ENCODE assay signal across 28 cellular contexts in the genomic region with DNA sequence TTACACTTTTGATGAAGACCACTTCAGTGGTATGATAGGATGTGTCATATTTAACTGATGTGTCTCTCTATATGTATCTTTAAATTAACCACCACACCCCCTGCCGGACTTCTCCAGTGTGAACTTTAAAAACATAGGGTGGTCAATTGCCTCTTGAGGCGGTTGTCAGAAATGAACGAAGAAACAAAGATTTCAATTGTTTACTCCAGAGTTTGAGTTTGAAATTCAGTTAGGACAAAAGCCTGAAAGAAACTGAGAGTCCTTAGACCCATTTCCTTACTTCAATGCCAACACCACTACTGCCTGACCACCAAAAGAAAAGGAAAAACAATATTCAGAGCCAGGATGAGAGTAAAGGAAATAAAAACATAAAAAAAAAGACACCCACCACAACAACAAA. TPM values are rescaled to one million over a fixed set of nuclear protein-coding genes. Genes with fewer than 3 reads are reported as not detected.
"Had no signal": no experiment of that assay in that cellular context is flagged by ENCODE, and none has a peak within 500 bp of the region (broad histone marks: within the 10 kb centered on the region; RNA-seq: fewer than 3 reads in every experiment).

No MANE protein-coding gene starts in this region.

- H3K9me3 Mint-ChIP-seq: activated CD4-positive, alpha-beta memory T cell treated with anti-CD3 and anti-CD28 coated beads, Interleukin-2, amount 10 ng/mL, durations not matched to agents 7 days and 5 days; activated CD4-positive, alpha-beta T cell treated with anti-CD3 and anti-CD28 coated beads, Interleukin-2, amount 10 ng/mL, durations not matched to agents 7 days and 5 days; dendritic cell treated with granulocyte-macrophage colony-stimulating factor and Interleukin-4, amounts not matched to agents 40 ng/mL and 50 ng/mL, for 4 days; mesothelial cell of epicardium; nephron progenitor cell; stimulated activated memory B cell treated with anti-CD40 and anti-IgM and Interleukin-4, amounts not matched to agents 10 μg/mL and 1 μg/mL and 100 μg/mL, for 72 hours; stimulated activated naive CD8-positive, alpha-beta T cell treated with anti-CD3 and anti-CD28 coated beads, Interleukin-15, amount 100 ng/mL, for 72 hours; T-helper 2 cell treated with Interferon-gamma antibody and Interleukin-4, amounts not matched to agents 5 μg/mL and 100 μg/mL, for 36 hours had no signal

- H3K9me3 ChIP-seq: esophagus muscularis mucosa, left ventricle myocardium inferior, psoas muscle, thyroid gland, upper lobe of right lung had no signal

- H3K27ac Mint-ChIP-seq: activated CD4-positive, alpha-beta memory T cell treated with anti-CD3 and anti-CD28 coated beads, Interleukin-2, amount 10 ng/mL, durations not matched to agents 7 days and 5 days; activated CD4-positive, alpha-beta T cell treated with anti-CD3 and anti-CD28 coated beads, Interleukin-2, amount 10 ng/mL, durations not matched to agents 7 days and 5 days; activated T-cell treated with anti-CD3 and anti-CD28 coated beads, Interleukin-2, amount 50 U/mL, for 24 hours; dendritic cell treated with granulocyte-macrophage colony-stimulating factor and Interleukin-4, amounts not matched to agents 40 ng/mL and 50 ng/mL, for 4 days; mesothelial cell of epicardium; naive B cell; nephron progenitor cell; stimulated activated memory B cell treated with anti-CD40 and anti-IgM and Interleukin-4, amounts not matched to agents 10 μg/mL and 1 μg/mL and 100 μg/mL, for 72 hours; stimulated activated naive CD8-positive, alpha-beta T cell treated with anti-CD3 and anti-CD28 coated beads, Interleukin-15, amount 100 ng/mL, for 72 hours; T-cell; T-helper 2 cell treated with Interferon-gamma antibody and Interleukin-4, amounts not matched to agents 5 μg/mL and 100 μg/mL, for 36 hours had no signal

- H3K4me3 ChIP-seq: esophagus muscularis mucosa, left ventricle myocardium inferior, psoas muscle, smooth muscle cell, thyroid gland, upper lobe of right lung had no signal

- H3K36me3 Mint-ChIP-seq: mesothelial cell of epicardium; naive B cell; stimulated activated memory B cell treated with anti-CD40 and anti-IgM and Interleukin-4, amounts not matched to agents 10 μg/mL and 1 μg/mL and 100 μg/mL, for 72 hours; T-cell had no signal

- H3K36me3 ChIP-seq: left ventricle myocardium inferior, thyroid gland, upper lobe of right lung had no signal

- H3K4me1 Mint-ChIP-seq: activated CD4-positive, alpha-beta memory T cell treated with anti-CD3 and anti-CD28 coated beads, Interleukin-2, amount 10 ng/mL, durations not matched to agents 7 days and 5 days; activated CD4-positive, alpha-beta T cell treated with anti-CD3 and anti-CD28 coated beads, Interleukin-2, amount 10 ng/mL, durations not matched to agents 7 days and 5 days; naive B cell; stimulated activated memory B cell treated with anti-CD40 and anti-IgM and Interleukin-4, amounts not matched to agents 10 μg/mL and 1 μg/mL and 100 μg/mL, for 72 hours; stimulated activated naive CD8-positive, alpha-beta T cell treated with anti-CD3 and anti-CD28 coated beads, Interleukin-15, amount 100 ng/mL, for 72 hours; T-cell had no signal

- H3K4me3 Mint-ChIP-seq: activated CD4-positive, alpha-beta memory T cell treated with anti-CD3 and anti-CD28 coated beads, Interleukin-2, amount 10 ng/mL, durations not matched to agents 7 days and 5 days; activated CD4-positive, alpha-beta T cell treated with anti-CD3 and anti-CD28 coated beads, Interleukin-2, amount 10 ng/mL, durations not matched to agents 7 days and 5 days; activated T-cell treated with anti-CD3 and anti-CD28 coated beads, Interleukin-2, amount 50 U/mL, for 24 hours; dendritic cell treated with granulocyte-macrophage colony-stimulating factor and Interleukin-4, amounts not matched to agents 40 ng/mL and 50 ng/mL, for 4 days; mesothelial cell of epicardium; naive B cell; nephron progenitor cell; stimulated activated memory B cell treated with anti-CD40 and anti-IgM and Interleukin-4, amounts not matched to agents 10 μg/mL and 1 μg/mL and 100 μg/mL, for 72 hours; stimulated activated naive CD8-positive, alpha-beta T cell treated with anti-CD3 and anti-CD28 coated beads, Interleukin-15, amount 100 ng/mL, for 72 hours; T-cell; T-helper 2 cell treated with Interferon-gamma antibody and Interleukin-4, amounts not matched to agents 5 μg/mL and 100 μg/mL, for 36 hours had no signal

- H3K27ac ChIP-seq: esophagus muscularis mucosa, left ventricle myocardium inferior, parathyroid adenoma, psoas muscle, thyroid gland, upper lobe of right lung, VCaP had no signal

- H3K27me3 ChIP-seq: esophagus muscularis mucosa, thyroid gland, upper lobe of right lung had no signal

- ATAC-seq: psoas muscle; stimulated activated memory B cell treated with anti-CD40 and anti-IgM and Interleukin-4, amounts not matched to agents 10 μg/mL and 1 μg/mL and 100 μg/mL, for 72 hours; stimulated activated naive CD8-positive, alpha-beta T cell treated with anti-CD3 and anti-CD28 coated beads, Interleukin-15, amount 100 ng/mL, for 72 hours; T-cell; upper lobe of right lung had no signal

- H3K4me1 ChIP-seq: left ventricle myocardium inferior, parathyroid adenoma, psoas muscle, thyroid gland, upper lobe of right lung had no signal

- DNase-seq: activated CD4-positive, alpha-beta memory T cell treated with anti-CD3 and anti-CD28 coated beads, Interleukin-2, amount 10 ng/mL, durations not matched to agents 7 days and 5 days; activated CD4-positive, alpha-beta T cell treated with anti-CD3 and anti-CD28 coated beads, Interleukin-2, amount 10 ng/mL, durations not matched to agents 7 days and 5 days; activated CD4-positive, CD25-positive, alpha-beta regulatory T cell treated with anti-CD3 and anti-CD28 coated beads, Interleukin-2, amount 50 U/mL, for 72 hours; activated CD8-positive, alpha-beta memory T cell treated with anti-CD3 and anti-CD28 coated beads, Interleukin-2, amount 50 U/mL, for 48 hours; activated gamma-delta T cell treated with Interleukin-2 at 50 U/mL for 16 hours; activated naive CD4-positive, alpha-beta T cell treated with anti-CD3 and anti-CD28 coated beads, Interleukin-2, amount 50 U/mL, for 16 hours; activated T-cell treated with anti-CD3 and anti-CD28 coated beads, Interleukin-2, amount 50 U/mL, for 24 hours; central memory CD4-positive, alpha-beta T cell; left ventricle myocardium inferior; naive B cell; nephron progenitor cell; psoas muscle; stimulated activated CD4-positive, alpha-beta T cell treated with anti-CD3 and anti-CD28 coated beads, Interleukin-1b, Interleukin-23, amount 100 ng/mL, for 48 hours; stimulated activated CD4-positive, alpha-beta T cell treated with anti-CD3 and anti-CD28 coated beads, Interleukin-4, amount 100 ng/mL, for 4 hours; stimulated activated CD8-positive, alpha-beta memory T cell treated with anti-CD3 and anti-CD28 coated beads, Interleukin-4, amount 100 ng/mL, for 48 hours; stimulated activated naive CD8-positive, alpha-beta T cell treated with anti-CD3 and anti-CD28 coated beads, Interleukin-15, amount 100 ng/mL, for 72 hours; substantia nigra; T-cell; thyroid gland; upper lobe of right lung had no signal

- H3K27me3 Mint-ChIP-seq: activated CD4-positive, alpha-beta memory T cell treated with anti-CD3 and anti-CD28 coated beads, Interleukin-2, amount 10 ng/mL, durations not matched to agents 7 days and 5 days; activated CD4-positive, alpha-beta T cell treated with anti-CD3 and anti-CD28 coated beads, Interleukin-2, amount 10 ng/mL, durations not matched to agents 7 days and 5 days; activated T-cell treated with anti-CD3 and anti-CD28 coated beads, Interleukin-2, amount 50 U/mL, for 24 hours; naive B cell; stimulated activated memory B cell treated with anti-CD40 and anti-IgM and Interleukin-4, amounts not matched to agents 10 μg/mL and 1 μg/mL and 100 μg/mL, for 72 hours; stimulated activated naive CD8-positive, alpha-beta T cell treated with anti-CD3 and anti-CD28 coated beads, Interleukin-15, amount 100 ng/mL, for 72 hours; T-cell had no signal

RNA-seq across cellular contexts. Expression of a gene that starts 40.2 kb away (rescaled TPM):
- total RNA-seq: activated CD4-positive, alpha-beta memory T cell treated with anti-CD3 and anti-CD28 coated beads, Interleukin-2, amount 10 ng/mL, durations not matched to agents 7 days and 5 days; activated CD4-positive, alpha-beta T cell treated with anti-CD3 and anti-CD28 coated beads, Interleukin-2, amount 10 ng/mL, durations not matched to agents 7 days and 5 days had no signal
